Comparison of ENCODE assay signal across 1 cellular context in genomic region chr2:148519013-148519412, GRCh38.
TF ChIP-seq lines count a peak whose summit lies in the region.

No MANE protein-coding gene starts in this region.

TF ChIP-seq in WTC11, 78 proteins besides CTCF, POLR2A, EP300 and RAD21 (continued from another document):
- TF ChIP-seq TEAD1 (CRISPR knock-in tag; IDR thresholded peaks at IDR 0.05) (peak; percentile 64; the same call in 1 of the 2 replicates), IRF2 (CRISPR knock-in tag; IDR thresholded peaks at IDR 0.05; ENCODE audit: borderline replicate concordance, low read depth) (no peak), GRHL2 (CRISPR knock-in tag; IDR thresholded peaks at IDR 0.05; ENCODE audit: insufficient replicate concordance, severe bottlenecking) (no peak), SMAD4 (CRISPR knock-in tag; IDR thresholded peaks at IDR 0.05) (no peak)
